In the genomic region with DNA sequence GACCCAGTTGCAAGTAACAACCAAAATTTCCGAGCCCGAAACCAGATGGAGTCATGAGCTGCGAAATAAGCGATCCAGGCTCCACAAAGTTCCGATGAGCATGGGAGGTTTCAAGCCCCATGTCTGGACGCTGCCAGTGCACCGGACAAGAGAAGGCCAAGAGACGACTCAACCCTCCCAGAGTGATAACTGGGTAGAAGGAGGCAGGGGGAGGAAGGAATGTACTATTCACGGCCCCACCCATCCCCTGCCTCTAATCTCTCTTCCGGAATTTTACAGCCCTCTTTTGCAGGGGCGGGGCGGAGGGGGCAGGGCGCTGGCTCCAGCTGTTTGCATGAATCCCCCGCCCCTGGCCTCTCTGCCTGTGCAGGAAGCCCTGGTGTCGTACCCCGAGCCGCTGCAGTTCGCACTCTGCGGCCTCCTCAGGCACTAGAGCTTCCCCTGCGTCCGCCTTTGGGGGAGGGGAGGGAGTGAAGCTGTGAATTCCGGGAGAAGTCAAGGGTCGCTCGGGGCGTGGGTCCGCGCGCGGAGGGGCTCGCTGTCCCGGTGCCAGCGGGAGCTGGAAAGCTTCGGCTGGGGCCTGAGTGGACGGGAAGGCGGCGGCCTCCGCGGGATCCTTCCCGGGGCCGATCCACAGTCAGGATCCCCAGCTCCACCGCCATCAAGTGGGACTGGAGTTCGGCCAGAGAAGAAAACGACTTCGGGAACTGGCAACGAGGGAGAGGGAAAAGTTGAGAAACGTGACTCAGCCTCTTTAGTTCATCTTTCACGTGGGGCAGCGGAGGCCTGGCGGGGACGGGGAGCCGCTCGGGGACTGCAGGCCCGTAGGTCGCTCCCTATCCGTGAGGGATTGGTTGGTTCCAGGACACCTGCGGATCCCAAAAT, we compare ENCODE assay signal across 1 cellular context.
TF ChIP-seq lines count a peak whose summit lies in the region.

No MANE protein-coding gene starts in this region.

TF ChIP-seq in K562, 482 proteins besides CTCF, POLR2A, EP300 and RAD21 (continued from another document and continues in another):
- TF ChIP-seq, protein P1, sequence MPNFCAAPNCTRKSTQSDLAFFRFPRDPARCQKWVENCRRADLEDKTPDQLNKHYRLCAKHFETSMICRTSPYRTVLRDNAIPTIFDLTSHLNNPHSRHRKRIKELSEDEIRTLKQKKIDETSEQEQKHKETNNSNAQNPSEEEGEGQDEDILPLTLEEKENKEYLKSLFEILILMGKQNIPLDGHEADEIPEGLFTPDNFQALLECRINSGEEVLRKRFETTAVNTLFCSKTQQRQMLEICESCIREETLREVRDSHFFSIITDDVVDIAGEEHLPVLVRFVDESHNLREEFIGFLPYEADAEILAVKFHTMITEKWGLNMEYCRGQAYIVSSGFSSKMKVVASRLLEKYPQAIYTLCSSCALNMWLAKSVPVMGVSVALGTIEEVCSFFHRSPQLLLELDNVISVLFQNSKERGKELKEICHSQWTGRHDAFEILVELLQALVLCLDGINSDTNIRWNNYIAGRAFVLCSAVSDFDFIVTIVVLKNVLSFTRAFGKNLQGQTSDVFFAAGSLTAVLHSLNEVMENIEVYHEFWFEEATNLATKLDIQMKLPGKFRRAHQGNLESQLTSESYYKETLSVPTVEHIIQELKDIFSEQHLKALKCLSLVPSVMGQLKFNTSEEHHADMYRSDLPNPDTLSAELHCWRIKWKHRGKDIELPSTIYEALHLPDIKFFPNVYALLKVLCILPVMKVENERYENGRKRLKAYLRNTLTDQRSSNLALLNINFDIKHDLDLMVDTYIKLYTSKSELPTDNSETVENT (CRISPR knock-in tag; IDR thresholded peaks at IDR 0.05) = peak; percentile 48; the same call in 1 of the 2 replicates
- peak; percentile 72; the same call in 1 of the 2 replicates for TF ChIP-seq LARP7 (IDR thresholded peaks at IDR 0.05)
- peak; percentile 94 for TF ChIP-seq BHLHE40 (IDR thresholded peaks at IDR 0.05; ENCODE audit: low read length)
- TF ChIP-seq, protein P2, sequence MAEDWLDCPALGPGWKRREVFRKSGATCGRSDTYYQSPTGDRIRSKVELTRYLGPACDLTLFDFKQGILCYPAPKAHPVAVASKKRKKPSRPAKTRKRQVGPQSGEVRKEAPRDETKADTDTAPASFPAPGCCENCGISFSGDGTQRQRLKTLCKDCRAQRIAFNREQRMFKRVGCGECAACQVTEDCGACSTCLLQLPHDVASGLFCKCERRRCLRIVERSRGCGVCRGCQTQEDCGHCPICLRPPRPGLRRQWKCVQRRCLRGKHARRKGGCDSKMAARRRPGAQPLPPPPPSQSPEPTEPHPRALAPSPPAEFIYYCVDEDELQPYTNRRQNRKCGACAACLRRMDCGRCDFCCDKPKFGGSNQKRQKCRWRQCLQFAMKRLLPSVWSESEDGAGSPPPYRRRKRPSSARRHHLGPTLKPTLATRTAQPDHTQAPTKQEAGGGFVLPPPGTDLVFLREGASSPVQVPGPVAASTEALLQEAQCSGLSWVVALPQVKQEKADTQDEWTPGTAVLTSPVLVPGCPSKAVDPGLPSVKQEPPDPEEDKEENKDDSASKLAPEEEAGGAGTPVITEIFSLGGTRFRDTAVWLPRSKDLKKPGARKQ (CRISPR knock-in tag; IDR thresholded peaks at IDR 0.05) = no peak
- peak; percentile 95 for TF ChIP-seq PHF8 (IDR thresholded peaks at IDR 0.05; ENCODE audit: borderline replicate concordance, low read length)
- TF ChIP-seq, protein P3, sequence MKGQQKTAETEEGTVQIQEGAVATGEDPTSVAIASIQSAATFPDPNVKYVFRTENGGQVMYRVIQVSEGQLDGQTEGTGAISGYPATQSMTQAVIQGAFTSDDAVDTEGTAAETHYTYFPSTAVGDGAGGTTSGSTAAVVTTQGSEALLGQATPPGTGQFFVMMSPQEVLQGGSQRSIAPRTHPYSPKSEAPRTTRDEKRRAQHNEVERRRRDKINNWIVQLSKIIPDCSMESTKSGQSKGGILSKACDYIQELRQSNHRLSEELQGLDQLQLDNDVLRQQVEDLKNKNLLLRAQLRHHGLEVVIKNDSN (CRISPR knock-in tag; IDR thresholded peaks at IDR 0.05) = peak; percentile 54; the same call in 1 of the 2 replicates
- TF ChIP-seq NCOA4 (IDR thresholded peaks at IDR 0.05; ENCODE audit: partially characterized antibody) = no peak
- no peak for TF ChIP-seq DDX20 (tag; IDR thresholded peaks at IDR 0.05; ENCODE audit: low read depth)
- TF ChIP-seq SP1 (CRISPR knock-in tag; IDR thresholded peaks at IDR 0.05) = peak; percentile 97
- TF ChIP-seq, protein P4, sequence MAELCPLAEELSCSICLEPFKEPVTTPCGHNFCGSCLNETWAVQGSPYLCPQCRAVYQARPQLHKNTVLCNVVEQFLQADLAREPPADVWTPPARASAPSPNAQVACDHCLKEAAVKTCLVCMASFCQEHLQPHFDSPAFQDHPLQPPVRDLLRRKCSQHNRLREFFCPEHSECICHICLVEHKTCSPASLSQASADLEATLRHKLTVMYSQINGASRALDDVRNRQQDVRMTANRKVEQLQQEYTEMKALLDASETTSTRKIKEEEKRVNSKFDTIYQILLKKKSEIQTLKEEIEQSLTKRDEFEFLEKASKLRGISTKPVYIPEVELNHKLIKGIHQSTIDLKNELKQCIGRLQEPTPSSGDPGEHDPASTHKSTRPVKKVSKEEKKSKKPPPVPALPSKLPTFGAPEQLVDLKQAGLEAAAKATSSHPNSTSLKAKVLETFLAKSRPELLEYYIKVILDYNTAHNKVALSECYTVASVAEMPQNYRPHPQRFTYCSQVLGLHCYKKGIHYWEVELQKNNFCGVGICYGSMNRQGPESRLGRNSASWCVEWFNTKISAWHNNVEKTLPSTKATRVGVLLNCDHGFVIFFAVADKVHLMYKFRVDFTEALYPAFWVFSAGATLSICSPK (IDR thresholded peaks at IDR 0.05; ENCODE audit: borderline replicate concordance) = no peak
- TF ChIP-seq, protein P5, sequence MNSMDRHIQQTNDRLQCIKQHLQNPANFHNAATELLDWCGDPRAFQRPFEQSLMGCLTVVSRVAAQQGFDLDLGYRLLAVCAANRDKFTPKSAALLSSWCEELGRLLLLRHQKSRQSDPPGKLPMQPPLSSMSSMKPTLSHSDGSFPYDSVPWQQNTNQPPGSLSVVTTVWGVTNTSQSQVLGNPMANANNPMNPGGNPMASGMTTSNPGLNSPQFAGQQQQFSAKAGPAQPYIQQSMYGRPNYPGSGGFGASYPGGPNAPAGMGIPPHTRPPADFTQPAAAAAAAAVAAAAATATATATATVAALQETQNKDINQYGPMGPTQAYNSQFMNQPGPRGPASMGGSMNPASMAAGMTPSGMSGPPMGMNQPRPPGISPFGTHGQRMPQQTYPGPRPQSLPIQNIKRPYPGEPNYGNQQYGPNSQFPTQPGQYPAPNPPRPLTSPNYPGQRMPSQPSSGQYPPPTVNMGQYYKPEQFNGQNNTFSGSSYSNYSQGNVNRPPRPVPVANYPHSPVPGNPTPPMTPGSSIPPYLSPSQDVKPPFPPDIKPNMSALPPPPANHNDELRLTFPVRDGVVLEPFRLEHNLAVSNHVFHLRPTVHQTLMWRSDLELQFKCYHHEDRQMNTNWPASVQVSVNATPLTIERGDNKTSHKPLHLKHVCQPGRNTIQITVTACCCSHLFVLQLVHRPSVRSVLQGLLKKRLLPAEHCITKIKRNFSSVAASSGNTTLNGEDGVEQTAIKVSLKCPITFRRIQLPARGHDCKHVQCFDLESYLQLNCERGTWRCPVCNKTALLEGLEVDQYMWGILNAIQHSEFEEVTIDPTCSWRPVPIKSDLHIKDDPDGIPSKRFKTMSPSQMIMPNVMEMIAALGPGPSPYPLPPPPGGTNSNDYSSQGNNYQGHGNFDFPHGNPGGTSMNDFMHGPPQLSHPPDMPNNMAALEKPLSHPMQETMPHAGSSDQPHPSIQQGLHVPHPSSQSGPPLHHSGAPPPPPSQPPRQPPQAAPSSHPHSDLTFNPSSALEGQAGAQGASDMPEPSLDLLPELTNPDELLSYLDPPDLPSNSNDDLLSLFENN (IDR thresholded peaks at IDR 0.05; ENCODE audit: low read depth in 2 of 2, low read length in 2 of 2) = peak in 1 of 2 experiments; percentile 72; a peak in 1 of 4 replicates
- TF ChIP-seq TGIF2 (CRISPR knock-in tag; IDR thresholded peaks at IDR 0.05) = no peak
- TF ChIP-seq ILK (tag; IDR thresholded peaks at IDR 0.05; ENCODE audit: borderline replicate concordance, low read depth) = no peak
- TF ChIP-seq ZNF41 (CRISPR knock-in tag; conservative IDR thresholded peaks at IDR 0.05) = 0 out of 2 replicates have a peak, but pooled peaks have one; percentile 42
- TF ChIP-seq, protein P6, sequence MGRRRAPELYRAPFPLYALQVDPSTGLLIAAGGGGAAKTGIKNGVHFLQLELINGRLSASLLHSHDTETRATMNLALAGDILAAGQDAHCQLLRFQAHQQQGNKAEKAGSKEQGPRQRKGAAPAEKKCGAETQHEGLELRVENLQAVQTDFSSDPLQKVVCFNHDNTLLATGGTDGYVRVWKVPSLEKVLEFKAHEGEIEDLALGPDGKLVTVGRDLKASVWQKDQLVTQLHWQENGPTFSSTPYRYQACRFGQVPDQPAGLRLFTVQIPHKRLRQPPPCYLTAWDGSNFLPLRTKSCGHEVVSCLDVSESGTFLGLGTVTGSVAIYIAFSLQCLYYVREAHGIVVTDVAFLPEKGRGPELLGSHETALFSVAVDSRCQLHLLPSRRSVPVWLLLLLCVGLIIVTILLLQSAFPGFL (CRISPR knock-in tag; IDR thresholded peaks at IDR 0.05) = no peak
- peak; percentile 94 for TF ChIP-seq ERF (CRISPR knock-in tag; IDR thresholded peaks at IDR 0.05)
- peak; percentile 88 for TF ChIP-seq ATF7 (IDR thresholded peaks at IDR 0.05)
- TF ChIP-seq, protein P7, sequence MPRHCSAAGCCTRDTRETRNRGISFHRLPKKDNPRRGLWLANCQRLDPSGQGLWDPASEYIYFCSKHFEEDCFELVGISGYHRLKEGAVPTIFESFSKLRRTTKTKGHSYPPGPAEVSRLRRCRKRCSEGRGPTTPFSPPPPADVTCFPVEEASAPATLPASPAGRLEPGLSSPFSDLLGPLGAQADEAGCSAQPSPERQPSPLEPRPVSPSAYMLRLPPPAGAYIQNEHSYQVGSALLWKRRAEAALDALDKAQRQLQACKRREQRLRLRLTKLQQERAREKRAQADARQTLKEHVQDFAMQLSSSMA (CRISPR knock-in tag; IDR thresholded peaks at IDR 0.05) = 0 out of 2 replicates have a peak, but pooled peaks have one; percentile 53
- no peak for TF ChIP-seq PPARD (CRISPR knock-in tag; IDR thresholded peaks at IDR 0.05)
- peak; percentile 84; the same call in 1 of the 2 replicates for TF ChIP-seq BACH1 (tag; IDR thresholded peaks at IDR 0.05)
- peak; percentile 42 for TF ChIP-seq SAP30 (IDR thresholded peaks at IDR 0.05; ENCODE audit: borderline replicate concordance, insufficient read depth, low read depth, low read length, poor library complexity, severe bottlenecking)
- TF ChIP-seq, protein P8, sequence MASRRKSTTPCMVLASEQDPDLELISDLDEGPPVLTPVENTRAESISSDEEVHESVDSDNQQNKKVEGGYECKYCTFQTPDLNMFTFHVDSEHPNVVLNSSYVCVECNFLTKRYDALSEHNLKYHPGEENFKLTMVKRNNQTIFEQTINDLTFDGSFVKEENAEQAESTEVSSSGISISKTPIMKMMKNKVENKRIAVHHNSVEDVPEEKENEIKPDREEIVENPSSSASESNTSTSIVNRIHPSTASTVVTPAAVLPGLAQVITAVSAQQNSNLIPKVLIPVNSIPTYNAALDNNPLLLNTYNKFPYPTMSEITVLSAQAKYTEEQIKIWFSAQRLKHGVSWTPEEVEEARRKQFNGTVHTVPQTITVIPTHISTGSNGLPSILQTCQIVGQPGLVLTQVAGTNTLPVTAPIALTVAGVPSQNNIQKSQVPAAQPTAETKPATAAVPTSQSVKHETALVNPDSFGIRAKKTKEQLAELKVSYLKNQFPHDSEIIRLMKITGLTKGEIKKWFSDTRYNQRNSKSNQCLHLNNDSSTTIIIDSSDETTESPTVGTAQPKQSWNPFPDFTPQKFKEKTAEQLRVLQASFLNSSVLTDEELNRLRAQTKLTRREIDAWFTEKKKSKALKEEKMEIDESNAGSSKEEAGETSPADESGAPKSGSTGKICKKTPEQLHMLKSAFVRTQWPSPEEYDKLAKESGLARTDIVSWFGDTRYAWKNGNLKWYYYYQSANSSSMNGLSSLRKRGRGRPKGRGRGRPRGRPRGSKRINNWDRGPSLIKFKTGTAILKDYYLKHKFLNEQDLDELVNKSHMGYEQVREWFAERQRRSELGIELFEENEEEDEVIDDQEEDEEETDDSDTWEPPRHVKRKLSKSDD (conservative IDR thresholded peaks at IDR 0.05; ENCODE audit: low read length) = no peak; the same call in 1 of the 2 replicates
- TF ChIP-seq, protein P9, sequence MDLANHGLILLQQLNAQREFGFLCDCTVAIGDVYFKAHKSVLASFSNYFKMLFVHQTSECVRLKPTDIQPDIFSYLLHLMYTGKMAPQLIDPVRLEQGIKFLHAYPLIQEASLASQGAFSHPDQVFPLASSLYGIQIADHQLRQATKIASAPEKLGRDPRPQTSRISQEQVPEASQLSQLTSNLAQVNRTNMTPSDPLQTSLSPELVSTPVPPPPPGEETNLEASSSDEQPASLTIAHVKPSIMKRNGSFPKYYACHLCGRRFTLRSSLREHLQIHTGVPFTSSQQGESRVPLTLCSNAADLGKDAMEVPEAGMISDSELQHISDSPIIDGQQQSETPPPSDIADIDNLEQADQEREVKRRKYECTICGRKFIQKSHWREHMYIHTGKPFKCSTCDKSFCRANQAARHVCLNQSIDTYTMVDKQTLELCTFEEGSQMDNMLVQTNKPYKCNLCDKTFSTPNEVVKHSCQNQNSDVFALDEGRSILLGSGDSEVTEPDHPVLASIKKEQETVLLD (IDR thresholded peaks at IDR 0.05) = peak; percentile 74; the same call in 1 of the 2 replicates
- no peak for TF ChIP-seq RFX5 (IDR thresholded peaks at IDR 0.05; ENCODE audit: low read depth, low read length)
- peak; percentile 42 for TF ChIP-seq SPI1 (IDR thresholded peaks at IDR 0.05; ENCODE audit: borderline replicate concordance, low read depth, low read length)
- no peak; the same call in none of the 2 replicates for TF ChIP-seq TCF7 (IDR thresholded peaks at IDR 0.05; ENCODE audit: borderline replicate concordance)
- no peak for TF ChIP-seq ADNP (tag; IDR thresholded peaks at IDR 0.05)
- peak; percentile 70; the same call in 1 of the 2 replicates for TF ChIP-seq PHF21A (IDR thresholded peaks at IDR 0.05; ENCODE audit: borderline replicate concordance, low read depth)
- TF ChIP-seq, protein P10, sequence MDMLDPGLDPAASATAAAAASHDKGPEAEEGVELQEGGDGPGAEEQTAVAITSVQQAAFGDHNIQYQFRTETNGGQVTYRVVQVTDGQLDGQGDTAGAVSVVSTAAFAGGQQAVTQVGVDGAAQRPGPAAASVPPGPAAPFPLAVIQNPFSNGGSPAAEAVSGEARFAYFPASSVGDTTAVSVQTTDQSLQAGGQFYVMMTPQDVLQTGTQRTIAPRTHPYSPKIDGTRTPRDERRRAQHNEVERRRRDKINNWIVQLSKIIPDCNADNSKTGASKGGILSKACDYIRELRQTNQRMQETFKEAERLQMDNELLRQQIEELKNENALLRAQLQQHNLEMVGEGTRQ (CRISPR knock-in tag; IDR thresholded peaks at IDR 0.05) = peak; percentile 39; the same call in 1 of the 2 replicates
- TF ChIP-seq HDAC2 (IDR thresholded peaks at IDR 0.05) = peak; percentile 85
- no peak for TF ChIP-seq FOXA1 (IDR thresholded peaks at IDR 0.05; ENCODE audit: borderline replicate concordance)
- TF ChIP-seq ATF1 (CRISPR knock-in tag; IDR thresholded peaks at IDR 0.05) = no peak
- peak; percentile 83 for TF ChIP-seq ATF1 (tag; IDR thresholded peaks at IDR 0.05)
- TF ChIP-seq FUS (optimal IDR thresholded peaks at IDR 0.05; ENCODE audit: low read depth, low read length) = no peak
- TF ChIP-seq CHD2 (IDR thresholded peaks at IDR 0.05; ENCODE audit: low read depth, low read length) = peak; percentile 69
- TF ChIP-seq ZNF354B (CRISPR knock-in tag; IDR thresholded peaks at IDR 0.05) = no peak
